Comparison of ENCODE assay signal across 1 cellular context in the genomic region with DNA sequence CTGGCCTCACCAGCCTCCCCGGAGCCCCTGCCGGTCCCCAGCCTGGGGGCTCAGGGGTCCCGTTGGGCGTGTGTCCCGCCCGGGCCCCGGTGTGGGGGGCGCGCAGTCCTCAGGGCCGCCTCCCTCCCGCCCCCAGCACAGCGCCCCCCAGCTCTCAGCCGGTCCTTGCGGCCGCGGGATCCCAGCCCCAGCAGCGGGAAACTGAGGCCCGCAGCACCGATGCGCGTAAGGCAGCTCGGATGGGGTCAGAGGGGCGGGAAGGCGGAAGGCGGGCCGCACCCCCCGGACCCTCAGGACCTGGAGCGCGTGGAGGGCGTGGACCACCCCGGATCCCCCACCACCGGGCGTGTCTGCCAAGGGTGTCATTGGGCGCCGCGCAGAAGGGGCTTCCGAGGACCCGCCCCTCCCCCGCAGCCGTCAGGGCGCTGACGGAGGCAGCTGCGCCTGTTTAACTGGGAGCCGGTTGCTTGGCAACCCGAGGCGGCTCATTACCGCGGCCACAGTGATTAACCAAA.
TF ChIP-seq lines count a peak whose summit lies in the region.

No MANE protein-coding gene starts in this region.

TF ChIP-seq in SK-N-SH treated with all-trans-retinoic acid at 6 μM for 48 hours, 23 proteins besides CTCF, POLR2A, EP300 and RAD21:
- TF ChIP-seq, protein P1, sequence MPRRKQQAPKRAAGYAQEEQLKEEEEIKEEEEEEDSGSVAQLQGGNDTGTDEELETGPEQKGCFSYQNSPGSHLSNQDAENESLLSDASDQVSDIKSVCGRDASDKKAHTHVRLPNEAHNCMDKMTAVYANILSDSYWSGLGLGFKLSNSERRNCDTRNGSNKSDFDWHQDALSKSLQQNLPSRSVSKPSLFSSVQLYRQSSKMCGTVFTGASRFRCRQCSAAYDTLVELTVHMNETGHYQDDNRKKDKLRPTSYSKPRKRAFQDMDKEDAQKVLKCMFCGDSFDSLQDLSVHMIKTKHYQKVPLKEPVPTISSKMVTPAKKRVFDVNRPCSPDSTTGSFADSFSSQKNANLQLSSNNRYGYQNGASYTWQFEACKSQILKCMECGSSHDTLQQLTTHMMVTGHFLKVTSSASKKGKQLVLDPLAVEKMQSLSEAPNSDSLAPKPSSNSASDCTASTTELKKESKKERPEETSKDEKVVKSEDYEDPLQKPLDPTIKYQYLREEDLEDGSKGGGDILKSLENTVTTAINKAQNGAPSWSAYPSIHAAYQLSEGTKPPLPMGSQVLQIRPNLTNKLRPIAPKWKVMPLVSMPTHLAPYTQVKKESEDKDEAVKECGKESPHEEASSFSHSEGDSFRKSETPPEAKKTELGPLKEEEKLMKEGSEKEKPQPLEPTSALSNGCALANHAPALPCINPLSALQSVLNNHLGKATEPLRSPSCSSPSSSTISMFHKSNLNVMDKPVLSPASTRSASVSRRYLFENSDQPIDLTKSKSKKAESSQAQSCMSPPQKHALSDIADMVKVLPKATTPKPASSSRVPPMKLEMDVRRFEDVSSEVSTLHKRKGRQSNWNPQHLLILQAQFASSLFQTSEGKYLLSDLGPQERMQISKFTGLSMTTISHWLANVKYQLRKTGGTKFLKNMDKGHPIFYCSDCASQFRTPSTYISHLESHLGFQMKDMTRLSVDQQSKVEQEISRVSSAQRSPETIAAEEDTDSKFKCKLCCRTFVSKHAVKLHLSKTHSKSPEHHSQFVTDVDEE (CRISPR knock-in tag; IDR thresholded peaks at IDR 0.05) = no peak
- TF ChIP-seq SNAI2 (CRISPR knock-in tag; IDR thresholded peaks at IDR 0.05) = no peak
- no peak for TF ChIP-seq TOX (CRISPR knock-in tag; IDR thresholded peaks at IDR 0.05; ENCODE audit: borderline replicate concordance)
- TF ChIP-seq BACH2 (CRISPR knock-in tag; IDR thresholded peaks at IDR 0.05; ENCODE audit: borderline replicate concordance) = no peak
- no peak for TF ChIP-seq ISL1 (CRISPR knock-in tag; IDR thresholded peaks at IDR 0.05)
- TF ChIP-seq ZNF8 (CRISPR knock-in tag; IDR thresholded peaks at IDR 0.05) = no peak
- no peak for TF ChIP-seq ZFP30 (CRISPR knock-in tag; IDR thresholded peaks at IDR 0.05)
- no peak for TF ChIP-seq GLIS3 (CRISPR knock-in tag; IDR thresholded peaks at IDR 0.05)
- TF ChIP-seq CSDC2 (CRISPR knock-in tag; IDR thresholded peaks at IDR 0.05) = no peak
- no peak for TF ChIP-seq TCF4 (CRISPR knock-in tag; IDR thresholded peaks at IDR 0.05; ENCODE audit: borderline replicate concordance)
- TF ChIP-seq PPARA (CRISPR knock-in tag; IDR thresholded peaks at IDR 0.05; ENCODE audit: borderline replicate concordance) = no peak
- TF ChIP-seq, protein P2, sequence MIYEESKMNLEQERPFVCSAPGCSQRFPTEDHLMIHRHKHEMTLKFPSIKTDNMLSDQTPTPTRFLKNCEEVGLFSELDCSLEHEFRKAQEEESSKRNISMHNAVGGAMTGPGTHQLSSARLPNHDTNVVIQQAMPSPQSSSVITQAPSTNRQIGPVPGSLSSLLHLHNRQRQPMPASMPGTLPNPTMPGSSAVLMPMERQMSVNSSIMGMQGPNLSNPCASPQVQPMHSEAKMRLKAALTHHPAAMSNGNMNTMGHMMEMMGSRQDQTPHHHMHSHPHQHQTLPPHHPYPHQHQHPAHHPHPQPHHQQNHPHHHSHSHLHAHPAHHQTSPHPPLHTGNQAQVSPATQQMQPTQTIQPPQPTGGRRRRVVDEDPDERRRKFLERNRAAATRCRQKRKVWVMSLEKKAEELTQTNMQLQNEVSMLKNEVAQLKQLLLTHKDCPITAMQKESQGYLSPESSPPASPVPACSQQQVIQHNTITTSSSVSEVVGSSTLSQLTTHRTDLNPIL (CRISPR knock-in tag; IDR thresholded peaks at IDR 0.05; ENCODE audit: low read depth) = no peak
